Comparison of ENCODE assay signal across 18 cellular contexts in the genomic region with DNA sequence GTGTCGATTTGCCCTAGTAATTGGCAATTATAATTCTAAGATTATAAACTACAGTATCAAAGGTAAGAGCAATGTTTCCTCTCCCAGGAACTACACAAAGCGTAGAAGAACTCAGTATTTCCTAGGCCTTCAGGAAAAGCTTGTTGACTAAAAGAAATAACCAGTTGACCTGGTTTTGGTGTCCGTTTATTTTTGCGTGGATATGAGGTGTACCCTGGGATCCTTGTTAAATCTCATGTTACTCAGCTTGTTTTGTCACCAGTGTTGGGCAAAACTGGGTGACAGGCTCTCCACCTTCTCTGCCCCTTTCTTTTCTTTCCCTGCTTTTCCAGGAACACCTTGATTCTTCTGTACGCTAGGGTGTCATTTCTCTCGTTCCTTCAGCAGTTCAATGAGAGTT.
DNase-seq lines count a peak whose midpoint lies in the region; ATAC-seq and TF ChIP-seq lines count a peak whose summit lies in the region.
"Had no signal": no experiment of that assay in that cellular context is flagged by ENCODE, and none has a peak within 500 bp of the region (broad histone marks: within the 10 kb centered on the region; RNA-seq: fewer than 3 reads in every experiment).

No MANE protein-coding gene starts in this region.

- H3K9me3 ChIP-seq in testis, result no peaks in the 10 kb centered on the region
- H3K9me3 ChIP-seq: A549, HAP-1 had no signal

- peak; percentile 58 for ATAC-seq in esophagus mucosa
- ATAC-seq: A549 had no signal

- intact Hi-C loops in testis (cut with DNase I; ENCODE audit: low total_unique reads), result no loop called here

- H3K4me1 ChIP-seq in urinary bladder (ENCODE audit: insufficient read depth), result no peaks in the 10 kb centered on the region
- no peaks in the 10 kb centered on the region for H3K4me1 ChIP-seq in testis
- H3K4me1 ChIP-seq: HAP-1 had no signal

- no peak overlapping the region for H3K4me3 ChIP-seq in LNCaP clone FGC (ENCODE audit: low read depth, low read length)
- H3K4me3 ChIP-seq in urinary bladder (ENCODE audit: low read depth, low read length), result no peak overlapping the region
- no peak overlapping the region for H3K4me3 ChIP-seq in testis
- H3K4me3 ChIP-seq: A549, HAP-1 had no signal

- no peak for TF ChIP-seq CTCF in LNCaP clone FGC (IDR thresholded peaks at IDR 0.05; ENCODE audit: control insufficient read depth, extremely low read depth, insufficient read depth)
- TF ChIP-seq CTCF in testis (IDR thresholded peaks at IDR 0.05), result no peak

- no peak for TF ChIP-seq POLR2A in testis (IDR thresholded peaks at IDR 0.05)

- H3K27ac ChIP-seq in urinary bladder (ENCODE audit: low read depth) (peak overlapping the region; percentile 73), testis (no peak overlapping the region)
- H3K27ac ChIP-seq: A549 had no signal

- DNase-seq in LNCaP clone FGC (ENCODE audit: low read depth) (peak; percentile 42), testis (no peak)
- DNase-seq in stimulated activated CD4-positive, alpha-beta T cell treated with anti-CD3 and anti-CD28 coated beads, Interleukin-2, amount 100 ng/mL, for 48 hours, result no peak
- no peak for DNase-seq in activated CD4-positive, CD25-positive, alpha-beta regulatory T cell treated with anti-CD3 and anti-CD28 coated beads, Interleukin-2, amount 50 U/mL, for 72 hours
- DNase-seq: 8988T; ACHN; AML-193; C1 segment of cervical spinal cord; CD4-positive, alpha-beta memory T cell; COR-L47; DMS153; DND-41; GOT3; HFFc6 had no signal

- WGBS in urinary bladder, result 87% methylated on average over 6 of the region's 6 CpGs
- WGBS in testis, 2 donors, result 92 to 95% methylated on average over 6 of the region's 6 CpGs

- H3K36me3 ChIP-seq in urinary bladder (ENCODE audit: insufficient read depth) (no peaks in the 10 kb centered on the region), testis (ENCODE audit: low read depth, missing control alignments) (no peaks in the 10 kb centered on the region)
- H3K36me3 ChIP-seq: HAP-1 had no signal

- no peaks in the 10 kb centered on the region for H3K27me3 ChIP-seq in testis
